9 cellular contexts compared by ENCODE assay signal in the genomic region with DNA sequence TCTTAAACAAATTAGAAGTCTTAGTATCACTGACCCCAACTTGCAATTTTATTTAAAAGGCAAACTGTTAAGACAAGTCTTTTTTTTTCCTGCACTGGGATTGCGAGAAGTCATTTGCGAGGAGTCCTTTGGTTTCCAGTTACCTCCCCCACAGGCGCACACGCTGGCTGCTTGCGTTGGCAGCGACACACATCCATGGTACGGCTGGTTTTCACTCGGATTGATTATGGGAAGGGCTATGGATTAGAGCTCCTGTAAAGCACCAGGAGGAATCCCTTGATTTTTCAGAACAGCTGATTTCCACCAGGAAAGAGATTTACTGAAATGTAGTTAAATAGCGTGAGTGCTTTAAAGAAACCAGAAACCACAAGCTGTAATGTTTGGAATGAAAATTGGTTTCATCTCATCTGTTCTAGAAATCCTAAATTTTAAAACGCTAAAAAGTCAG. TPM values are rescaled to one million over a fixed set of nuclear protein-coding genes. Genes with fewer than 3 reads are reported as not detected.
DNase-seq lines count a peak whose midpoint lies in the region; ATAC-seq, FAIRE-seq and TF ChIP-seq lines count a peak whose summit lies in the region.
"Had no signal": no experiment of that assay in that cellular context is flagged by ENCODE, and none has a peak within 500 bp of the region (broad histone marks: within the 10 kb centered on the region; RNA-seq: fewer than 3 reads in every experiment).

No MANE protein-coding gene starts in this region.

- no peak overlapping the region for H3K4ac ChIP-seq in IMR-90 (ENCODE audit: low read depth, low read length)

- H3K4me3 ChIP-seq in IMR-90 (ENCODE audit: insufficient read depth, low read depth, low read length) (peak overlapping the region; percentile 47), right atrium auricular region (peak overlapping the region; percentile 59 to 60), uterus (peak overlapping the region in 1 of 2 donors; percentile 44)
- H3K4me3 ChIP-seq: K562 had no signal

- no peak for TF ChIP-seq POLR2A in IMR-90 (IDR thresholded peaks at IDR 0.05; ENCODE audit: low read depth, low read length)
- TF ChIP-seq POLR2A in GM12892 (IDR thresholded peaks at IDR 0.05; ENCODE audit: low read depth, low read length): no peak
- TF ChIP-seq POLR2A in uterus (IDR thresholded peaks at IDR 0.05): no peak

- peak; percentile 49 for ATAC-seq in IMR-90 (ENCODE audit: low read depth)
- ATAC-seq in activated naive CD8-positive, alpha-beta T cell treated with anti-CD3 and anti-CD28 coated beads, Interleukin-2, amount 50 U/mL, for 24 hours: no peak
- peak; percentile 58 for ATAC-seq in sciatic nerve

- CTCF ChIA-PET in IMR-90 (lab: Yijun Ruan, JAX): interaction anchor here (0.6 to 0.7 kb wide), 2 partner anchors 29 to 996 kb away, joined by 4 read pairs; no protein-coding TSS in a partner anchor

- FAIRE-seq in GM12892 (lab: Jason Lieb, UNC): no peak

- no peaks in the 10 kb centered on the region for H3K9me1 ChIP-seq in IMR-90 (ENCODE audit: insufficient read depth, low read length)

- POLR2A ChIA-PET in IMR-90 (lab: Charles Lee; ENCODE audit: unreplicated experiment): no interaction called here

- no peak for TF ChIP-seq RAD21 in IMR-90 (IDR thresholded peaks at IDR 0.05; ENCODE audit: low read length)

- no peak overlapping the region for H4K5ac ChIP-seq in IMR-90 (ENCODE audit: low read depth, low read length)

- no peak overlapping the region; the same call in 1 of the 2 replicates for H3K23ac ChIP-seq in IMR-90 (ENCODE audit: low read depth, low read length)

- no peak overlapping the region for H3K18ac ChIP-seq in IMR-90 (ENCODE audit: low read depth, low read length)

- H3K36me3 Mint-ChIP-seq in activated naive CD8-positive, alpha-beta T cell treated with anti-CD3 and anti-CD28 coated beads, Interleukin-2, amount 50 U/mL, for 24 hours (ENCODE audit: low read depth): no peaks in the 10 kb centered on the region

- peak in 9 of 14 donors; percentile 18 to 62 (median 42) for DNase-seq in C1 segment of cervical spinal cord (lab: John Stamatoyannopoulos, UW)
- peak; percentile 30 for DNase-seq in IMR-90
- DNase-seq in activated naive CD8-positive, alpha-beta T cell treated with anti-CD3 and anti-CD28 coated beads, Interleukin-2, amount 50 U/mL, for 24 hours: no peak
- no peak for DNase-seq in right atrium auricular region (ENCODE audit: low spot score)
- no peak for DNase-seq in sciatic nerve (ENCODE audit: low spot score)
- DNase-seq in GM12892 (ENCODE audit: insufficient read length): no peak
- DNase-seq in uterus: no peak
- no peak for DNase-seq in NCI-H1694 treated with DMSO at 0.1 percent for 48 hours (lab: John Stamatoyannopoulos, UW)

- no peak overlapping the region for H2BK20ac ChIP-seq in IMR-90 (ENCODE audit: low read depth, low read length)

- no peak overlapping the region for H4K91ac ChIP-seq in IMR-90 (ENCODE audit: insufficient read depth, low read depth, low read length)

- peak overlapping the region; percentile 94 for H3K4me2 ChIP-seq in IMR-90 (ENCODE audit: low read depth, low read length)

- no peak overlapping the region for H4K8ac ChIP-seq in IMR-90 (ENCODE audit: low read depth in 2 of 2, low read length in 2 of 2)

- H3K36me3 ChIP-seq in IMR-90 (ENCODE audit: control insufficient read depth, insufficient read depth, low read length) (no peaks in the 10 kb centered on the region), right atrium auricular region (no peaks in the 10 kb centered on the region), uterus (no peaks in the 10 kb centered on the region)

- H3K14ac ChIP-seq in IMR-90 (replicated peaks; ENCODE audit: low read depth, low read length): no peak overlapping the region

- 0% methylated on average over 4 of the region's 10 CpGs; no CpG with 5 or more reads in 1 of the 2 experiments for WGBS in IMR-90 (ENCODE audit: extremely low coverage in 2 of 2, insufficient read length in 1 of 2), 2 experiments

- H3K27ac ChIP-seq in IMR-90 (ENCODE audit: insufficient read depth, low read length) (no peak overlapping the region), right atrium auricular region (peak overlapping the region; percentile 83 to 89), uterus (no peak overlapping the region)

- no peak overlapping the region for H3K56ac ChIP-seq in IMR-90 (ENCODE audit: extremely low read depth, insufficient read depth, low read length)

- peak overlapping the region; percentile 50 for H2AFZ ChIP-seq in IMR-90 (replicated peaks; ENCODE audit: low read length, poor library complexity)

- peaks cover 20% of the 10 kb centered on the region for H3K4me1 Mint-ChIP-seq in activated naive CD8-positive, alpha-beta T cell treated with anti-CD3 and anti-CD28 coated beads, Interleukin-2, amount 50 U/mL, for 24 hours

- no peaks in the 10 kb centered on the region for H3K9me3 Mint-ChIP-seq in activated naive CD8-positive, alpha-beta T cell treated with anti-CD3 and anti-CD28 coated beads, Interleukin-2, amount 50 U/mL, for 24 hours

- no peak overlapping the region for H2AK5ac ChIP-seq in IMR-90 (ENCODE audit: low read depth, low read length)

- H2BK120ac ChIP-seq in IMR-90 (ENCODE audit: low read depth, low read length): no peak overlapping the region

- no peaks in the 10 kb centered on the region for H4K20me1 ChIP-seq in IMR-90 (ENCODE audit: insufficient read depth, low read length)

- no peak overlapping the region for H2BK15ac ChIP-seq in IMR-90 (ENCODE audit: low read depth, low read length)

- in situ Hi-C loops in IMR-90 (cut with MboI; ENCODE audit: low sequenced_read_pairs): no loop called here

- H2AK9ac ChIP-seq in IMR-90 (replicated peaks; ENCODE audit: low read depth, low read length, poor library complexity): no peak overlapping the region

- H3K27me3 ChIP-seq in IMR-90 (ENCODE audit: control insufficient read depth, insufficient read depth, low read length) (no peaks in the 10 kb centered on the region; the same call in 1 of the 2 replicates), right atrium auricular region (no peaks in the 10 kb centered on the region), uterus (peaks cover 0 to 14% of the 10 kb centered on the region in 2 donors)

- H3K9ac ChIP-seq in IMR-90 (ENCODE audit: low read depth, low read length): no peak overlapping the region

- no TSS peak for BruUV-seq in IMR-90 (replicated peaks; lab: Mats Ljungman, UMichigan)

- peak overlapping the region; percentile 88 for H3K4me3 Mint-ChIP-seq in activated naive CD8-positive, alpha-beta T cell treated with anti-CD3 and anti-CD28 coated beads, Interleukin-2, amount 50 U/mL, for 24 hours

- intact Hi-C loops in IMR-90 (cut with micrococcal nuclease): loop anchor here (2.0 to 5.0 kb wide), 2 partner anchors 50 to 85 kb away; no protein-coding TSS in a partner anchor
- intact Hi-C loops in sciatic nerve (cut with DNase I): no loop called here
- intact Hi-C loops in uterus (cut with DNase I; ENCODE audit: low total_unique reads): no loop called here

- TF ChIP-seq CTCF in IMR-90 (conservative IDR thresholded peaks at IDR 0.05; ENCODE audit: low read depth, low read length): no peak
- TF ChIP-seq CTCF in right atrium auricular region (IDR thresholded peaks at IDR 0.05): no peak
- TF ChIP-seq CTCF in uterus (IDR thresholded peaks at IDR 0.05): no peak

- H3K9me3 ChIP-seq in IMR-90 (ENCODE audit: control insufficient read depth, insufficient read depth, low read length): no peaks in the 10 kb centered on the region
- H3K9me3 ChIP-seq in right atrium auricular region: no peaks in the 10 kb centered on the region
- H3K9me3 ChIP-seq in uterus: no peaks in the 10 kb centered on the region

- peak overlapping the region; percentile 90 for H3K27ac Mint-ChIP-seq in activated naive CD8-positive, alpha-beta T cell treated with anti-CD3 and anti-CD28 coated beads, Interleukin-2, amount 50 U/mL, for 24 hours

- peaks cover 68% of the 10 kb centered on the region for H3K27me3 Mint-ChIP-seq in activated naive CD8-positive, alpha-beta T cell treated with anti-CD3 and anti-CD28 coated beads, Interleukin-2, amount 50 U/mL, for 24 hours

- H3K4me1 ChIP-seq in IMR-90 (ENCODE audit: control insufficient read depth, insufficient read depth, low read length) (no peaks in the 10 kb centered on the region), right atrium auricular region (peaks cover 0 to 14% of the 10 kb centered on the region in 2 donors), uterus (no peaks in the 10 kb centered on the region)

- no peak overlapping the region for H2BK5ac ChIP-seq in IMR-90 (ENCODE audit: low read depth, low read length, poor library complexity, severe bottlenecking)

- no peaks in the 10 kb centered on the region for H3K79me1 ChIP-seq in IMR-90 (ENCODE audit: low read depth in 1 of 2, low read length in 2 of 2)

- dilution Hi-C loops in IMR-90 (cut with HindIII; ENCODE audit: low sequenced_read_pairs, unreplicated experiment): no loop called here

TF ChIP-seq in IMR-90, 13 proteins besides CTCF, POLR2A, EP300 and RAD21 (continues in another document):
- TF ChIP-seq BHLHE40 (IDR thresholded peaks at IDR 0.05; ENCODE audit: low read depth, low read length) (no peak), MXI1 (IDR thresholded peaks at IDR 0.05; ENCODE audit: borderline replicate concordance, low read depth, low read length) (no peak), MAFK (IDR thresholded peaks at IDR 0.05; ENCODE audit: low read depth, low read length) (no peak), SMC3 (IDR thresholded peaks at IDR 0.05; ENCODE audit: low read depth, low read length) (no peak), NFE2L2 (IDR thresholded peaks at IDR 0.05; ENCODE audit: low read depth, low read length) (no peak), CEBPB (IDR thresholded peaks at IDR 0.05; ENCODE audit: low read depth, low read length) (no peak), CHD1 (IDR thresholded peaks at IDR 0.05; ENCODE audit: low read depth, low read length) (no peak), FOS (IDR thresholded peaks at IDR 0.05; ENCODE audit: low read depth, low read length) (no peak), MAZ (IDR thresholded peaks at IDR 0.05; ENCODE audit: borderline replicate concordance, low read depth, low read length) (no peak), RFX5 (IDR thresholded peaks at IDR 0.05; ENCODE audit: low read depth, low read length) (no peak)

RNA-seq across cellular contexts. Expression of a gene that starts 0.7 kb away (rescaled TPM):
- total RNA-seq in IMR-90 (2012; rRNA removed): 0.56 and 1.3 TPM in 2 replicates
- polyA plus RNA-seq in IMR-90 (2012; rRNA removed): 0.13 and 0.27 TPM in 2 replicates
- polyA plus RNA-seq in IMR-90 (2012; cell fraction: cytosol; rRNA removed): 0.01 and 0.16 TPM in 2 replicates
- polyA plus RNA-seq in IMR-90 (2012; cell fraction: nucleus; rRNA removed; ENCODE audit: low replicate concordance): 1.4 and 1.9 TPM in 2 replicates
- total RNA-seq in right atrium auricular region: 10 to 100 TPM; 31.8 to 50.9 TPM
- 19.4 TPM for total RNA-seq in sciatic nerve
- not detected for polyA plus RNA-seq in GM12892 (2012; ENCODE audit: missing spikeins)
- total RNA-seq in uterus: 10 to 100 TPM in 2 of 4 donors, 1 to 10 TPM in 2; 2.3 to 15.8 (median 9.9) TPM
- polyA plus RNA-seq: K562 had no signal

Comparison
In these comparisons a context has a peak if more than half of its experiments do, and no peak if none do; other contexts are left out.
1. DNase-seq: peak in C1 segment of cervical spinal cord (9 of 14) and IMR-90 (single experiment); none in activated naive CD8-positive, alpha-beta T cell treated with anti-CD3 and anti-CD28 coated beads, Interleukin-2, amount 50 U/mL, for 24 hours (single experiment), right atrium auricular region (single experiment), sciatic nerve (single experiment), GM12892 (single experiment), uterus (0 of 2) and NCI-H1694 treated with DMSO at 0.1 percent for 48 hours (single experiment).
2. H3K27ac ChIP-seq: peak in right atrium auricular region (2 of 2); none in IMR-90 (single experiment) and uterus (0 of 2).